8 cellular contexts compared by ENCODE assay signal in genomic region chr6:118650500-118651281, GRCh38. TPM values are rescaled to one million over a fixed set of nuclear protein-coding genes. Genes with fewer than 3 reads are reported as not detected.
DNase-seq lines count a peak whose midpoint lies in the region; ATAC-seq, FAIRE-seq and TF ChIP-seq lines count a peak whose summit lies in the region.

No MANE protein-coding gene starts in this region.

- WGBS in small intestine, 3 donors: 0 to 1% (median 1%) methylated on average over 64 to 88 of the region's 88 CpGs

- H3K4me1 Mint-ChIP-seq in MCF 10A (ENCODE audit: insufficient read depth, unreplicated experiment) (peaks cover 6% of the 10 kb centered on the region), immature natural killer cell (peaks cover 26 to 35% of the 10 kb centered on the region in 2 donors)

- H3K27ac Mint-ChIP-seq in MCF 10A (ENCODE audit: low read depth, unreplicated experiment): peak overlapping the region; percentile 71
- H3K27ac Mint-ChIP-seq in immature natural killer cell: peak overlapping the region; percentile 60 to 78 (median 72)

- H3K9me3 Mint-ChIP-seq in MCF 10A (ENCODE audit: unreplicated experiment) (no peaks in the 10 kb centered on the region), immature natural killer cell (no peaks in the 10 kb centered on the region)

- H3K27me3 ChIP-seq in small intestine (ENCODE audit: control insufficient read depth in 2 of 2, insufficient read depth in 2 of 2, low read length in 2 of 2): no peaks in the 10 kb centered on the region

- H3K4me1 ChIP-seq in ES-I3 (ENCODE audit: insufficient read depth, low read length): peaks cover 8% of the 10 kb centered on the region; the same call in 1 of the 2 replicates
- no peaks in the 10 kb centered on the region for H3K4me1 ChIP-seq in small intestine (ENCODE audit: control insufficient read depth in 2 of 2, insufficient read depth in 1 of 2, low read depth in 1 of 2, low read length in 1 of 2)

- peak; percentile 44 for ATAC-seq in GM21526 (IDR thresholded peaks at IDR 0.05; ENCODE audit: low FRiP score, unreplicated experiment)

- H3K36me3 Mint-ChIP-seq in MCF 10A (ENCODE audit: insufficient read depth, unreplicated experiment): peaks cover 4% of the 10 kb centered on the region
- H3K36me3 Mint-ChIP-seq in immature natural killer cell: no peaks in the 10 kb centered on the region

- peak; percentile 35 for DNase-seq in HuH-7 (ENCODE audit: low spot score)
- peak; percentile 39 for DNase-seq in T-helper 9 cell
- peak; percentile 39 for DNase-seq in MCF 10A (ENCODE audit: unreplicated experiment)
- peak; percentile 49 to 58 (median 50) for DNase-seq in immature natural killer cell
- DNase-seq in small intestine: peak; percentile 19
- no peak for DNase-seq in NCI-H226

- H3K4me3 ChIP-seq in small intestine (ENCODE audit: low read depth in 1 of 2, low read length in 2 of 2): peak overlapping the region; percentile 62 to 79

- CTCF ChIA-PET in MCF 10A (lab: Yijun Ruan, JAX): interaction anchor here (0.6 kb wide), 1 partner anchor 1101 kb away, joined by 3 read pairs; no protein-coding TSS in a partner anchor

- intact Hi-C loops in MCF 10A (cut with micrococcal nuclease): loop anchor here (1.0 kb wide), 2 partner anchors 58 to 126 kb away; no protein-coding TSS in a partner anchor

- no peaks in the 10 kb centered on the region for H3K9me3 ChIP-seq in ES-I3 (ENCODE audit: control insufficient read depth, insufficient read depth, low read length)
- no peaks in the 10 kb centered on the region for H3K9me3 ChIP-seq in small intestine (ENCODE audit: control insufficient read depth, low read depth)

- peak overlapping the region; percentile 60 to 99 for H3K27ac ChIP-seq in small intestine (ENCODE audit: low read depth in 1 of 2, low read length in 1 of 2)

- TF ChIP-seq CTCF in MCF 10A (IDR thresholded peaks at IDR 0.05; ENCODE audit: unreplicated experiment): peak; percentile 11

- no TSS peak for BruUV-seq in MCF 10A (replicated peaks; lab: Mats Ljungman, UMichigan)

- no peak for FAIRE-seq in small intestine (lab: Jason Lieb, UNC)

- H3K9ac ChIP-seq in ES-I3 (ENCODE audit: low read depth, low read length): peak overlapping the region; percentile 89

- H3K4me3 Mint-ChIP-seq in MCF 10A (ENCODE audit: unreplicated experiment): peak overlapping the region; percentile 85
- peak overlapping the region; percentile 86 to 98 (median 89) for H3K4me3 Mint-ChIP-seq in immature natural killer cell

- H3K36me3 ChIP-seq in ES-I3 (ENCODE audit: insufficient read depth, low read length) (no peaks in the 10 kb centered on the region), small intestine (ENCODE audit: control insufficient read depth in 2 of 2, insufficient read depth in 2 of 2, low read length in 2 of 2) (no peaks in the 10 kb centered on the region)

- POLR2A ChIA-PET in MCF 10A (lab: Yijun Ruan, JAX): interaction anchor here (0.9 to 2.7 kb wide), 8 partner anchors 11 to 127 kb away, joined by 3 to 13 read pairs (median 4); no protein-coding TSS in a partner anchor

- no peaks in the 10 kb centered on the region for H3K27me3 Mint-ChIP-seq in MCF 10A (ENCODE audit: insufficient read depth, unreplicated experiment)
- peaks cover 0 to 4% (median 0%) of the 10 kb centered on the region in 3 donors for H3K27me3 Mint-ChIP-seq in immature natural killer cell (ENCODE audit: low read depth in 3 of 3)

RNA-seq across cellular contexts. Expression of gene CEP85L, which starts 0.7 kb away (rescaled TPM):
- total RNA-seq in MCF 10A (2022): 8.4 and 10.0 TPM in 2 replicates
- polyA plus RNA-seq in immature natural killer cell (10 to 100 TPM; 20.1 to 23.5 (median 21.5) TPM), small intestine (1 to 10 TPM in 1 of 3 donors, under 1 TPM in 2; 0.22 to 1.1 (median 0.27) TPM)

Comparison
In these comparisons a context has a peak if more than half of its experiments do, and no peak if none do; other contexts are left out.
1. RNA of gene CEP85L, which starts 0.7 kb away (polyA plus RNA-seq): 20.1 to 23.5 TPM in immature natural killer cell; 0.22 to 1.1 TPM in small intestine; every median in the first group is over 10 times any median in the second.